9 cellular contexts compared by ENCODE assay signal in the genomic region with DNA sequence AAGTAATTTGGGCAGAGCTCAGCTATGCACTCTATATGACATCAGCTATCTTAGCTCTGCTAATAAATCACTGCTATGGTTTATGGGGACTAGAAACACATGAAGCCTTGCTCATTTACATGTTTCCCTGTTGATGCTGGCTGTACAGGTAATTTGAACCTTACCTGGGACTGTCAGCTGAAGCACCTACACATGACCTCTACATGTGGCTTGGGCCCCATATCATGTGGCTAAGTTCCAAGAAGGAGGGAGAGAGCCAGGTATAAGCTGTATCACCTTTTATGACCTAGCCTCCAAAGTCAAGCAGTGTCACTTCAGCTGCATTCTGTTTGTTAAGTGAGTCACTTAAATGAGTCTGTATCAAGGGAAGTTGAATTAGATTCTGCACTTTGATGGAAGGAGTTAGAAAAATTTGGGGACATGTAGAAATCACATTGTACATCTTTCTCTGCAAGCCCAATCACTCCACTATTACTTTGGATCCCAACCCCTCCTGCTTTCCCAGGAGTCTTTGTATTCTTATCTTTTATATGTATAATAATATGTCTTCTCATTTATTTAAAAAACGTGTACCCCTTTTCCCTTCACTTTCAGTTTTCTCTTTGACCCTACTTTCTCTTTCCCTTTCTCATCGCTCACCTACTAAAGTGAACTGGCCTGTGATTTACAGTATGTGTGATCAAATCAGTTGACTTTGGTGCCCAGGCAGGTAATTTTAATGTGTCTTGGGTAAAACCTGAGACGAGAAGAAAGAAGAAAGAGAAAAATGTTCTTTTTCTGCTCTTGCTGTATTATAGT. TPM values are rescaled to one million over a fixed set of nuclear protein-coding genes. Genes with fewer than 3 reads are reported as not detected.
DNase-seq lines count a peak whose midpoint lies in the region; ATAC-seq and TF ChIP-seq lines count a peak whose summit lies in the region.
"Had no signal": no experiment of that assay in that cellular context is flagged by ENCODE, and none has a peak within 500 bp of the region (broad histone marks: within the 10 kb centered on the region; RNA-seq: fewer than 3 reads in every experiment).

No MANE protein-coding gene starts in this region.

- TF ChIP-seq POLR2A in lower leg skin (IDR thresholded peaks at IDR 0.05), result no peak

- H3K9me3 Mint-ChIP-seq in activated CD4-positive, alpha-beta T cell treated with anti-CD3 and anti-CD28 coated beads for 36 hours (ENCODE audit: low read depth), result no peaks in the 10 kb centered on the region
- H3K9me3 Mint-ChIP-seq in T-cell, result peaks cover 0 to 1% (median 0%) of the 10 kb centered on the region in 3 donors
- H3K9me3 Mint-ChIP-seq in natural killer cell treated with Interleukin-12 subunit alpha and Interleukin-12 subunit beta and Interleukin-15 and Interleukin-18, amount 100 ng/mL, for 72 hours, result peaks cover 5% of the 10 kb centered on the region

- ATAC-seq in activated CD4-positive, alpha-beta T cell treated with anti-CD3 and anti-CD28 coated beads for 36 hours, result peak; percentile 52
- ATAC-seq in HG02678 (IDR thresholded peaks at IDR 0.05; ENCODE audit: unreplicated experiment) (peak; percentile 75), T-cell (replicated peaks in 1 of 4) (peak; percentile 71 to 81 (median 75))
- ATAC-seq in natural killer cell treated with Interleukin-12 subunit alpha and Interleukin-12 subunit beta and Interleukin-15 and Interleukin-18, amount 100 ng/mL, for 72 hours, result peak; percentile 53 to 78

- H3K27ac Mint-ChIP-seq in activated CD4-positive, alpha-beta T cell treated with anti-CD3 and anti-CD28 coated beads for 36 hours, result peak overlapping the region; percentile 75
- peak overlapping the region; percentile 55 to 94 for H3K27ac Mint-ChIP-seq in T-cell
- peak overlapping the region; percentile 0 to 2 for H3K27ac Mint-ChIP-seq in natural killer cell treated with Interleukin-12 subunit alpha and Interleukin-12 subunit beta and Interleukin-15 and Interleukin-18, amount 100 ng/mL, for 72 hours

- DNase-seq in activated CD4-positive, alpha-beta T cell treated with anti-CD3 and anti-CD28 coated beads for 36 hours, result peak; percentile 10
- DNase-seq in activated CD4-positive, alpha-beta T cell treated with anti-CD3 and anti-CD28 coated beads for 1 hour, result no peak
- DNase-seq in T-cell, result peak in 1 of 34 experiments; percentile 4
- DNase-seq in natural killer cell treated with Interleukin-12 subunit alpha and Interleukin-12 subunit beta and Interleukin-15 and Interleukin-18, amount 100 ng/mL, for 72 hours (ENCODE audit: low spot score), result no peak
- DNase-seq in lower leg skin (ENCODE audit: low spot score in 2 of 2), result no peak
- DNase-seq in SKM-1 (lab: John Stamatoyannopoulos, UW; ENCODE audit: unreplicated experiment), result no peak
- DNase-seq in hypothalamus (lab: John Stamatoyannopoulos, UW), result no peak
- DNase-seq: BE2C had no signal

- CTCF ChIA-PET in activated CD4-positive, alpha-beta T cell treated with anti-CD3 and anti-CD28 coated beads for 36 hours (lab: Charles Lee), result interaction anchor here (0.7 to 2.7 kb wide), 5 partner anchors 8 to 51 kb away, joined by 3 to 8 read pairs (median 4); no protein-coding TSS in a partner anchor
- CTCF ChIA-PET in T-cell (lab: Charles Lee), result interaction anchor here (0.6 to 1.3 kb wide), 6 partner anchors 15 to 1169 kb away, joined by 3 to 4 read pairs (median 4); a partner anchor contains a TSS

- peaks cover 32% of the 10 kb centered on the region for H3K4me1 Mint-ChIP-seq in activated CD4-positive, alpha-beta T cell treated with anti-CD3 and anti-CD28 coated beads for 36 hours
- H3K4me1 Mint-ChIP-seq in T-cell, result peaks cover 20 to 36% (median 26%) of the 10 kb centered on the region in 3 donors
- H3K4me1 Mint-ChIP-seq in natural killer cell treated with Interleukin-12 subunit alpha and Interleukin-12 subunit beta and Interleukin-15 and Interleukin-18, amount 100 ng/mL, for 72 hours (ENCODE audit: low read depth in 2 of 2), result peaks cover 16 to 24% of the 10 kb centered on the region in 2 donors

- 71 to 72% methylated on average over 3 of the region's 3 CpGs for WGBS in lower leg skin, 2 donors

- H3K4me3 ChIP-seq in lower leg skin (ENCODE audit: low read depth, poor library complexity, severe bottlenecking), result no peak overlapping the region

- POLR2A ChIA-PET in activated CD4-positive, alpha-beta T cell treated with anti-CD3 and anti-CD28 coated beads for 36 hours (lab: Charles Lee), result interaction anchor here (0.6 kb wide), 1 partner anchor 130 kb away, joined by 3 read pairs; no protein-coding TSS in a partner anchor
- POLR2A ChIA-PET in T-cell (lab: Charles Lee), result interaction anchor here (0.5 to 1.1 kb wide), 5 partner anchors 10 to 450 kb away, joined by 3 to 5 read pairs (median 3); no protein-coding TSS in a partner anchor

- TF ChIP-seq CTCF in lower leg skin (IDR thresholded peaks at IDR 0.05), result no peak

- H3K36me3 Mint-ChIP-seq in activated CD4-positive, alpha-beta T cell treated with anti-CD3 and anti-CD28 coated beads for 36 hours (ENCODE audit: low read depth), result peaks cover 2% of the 10 kb centered on the region
- peaks cover 2% of the 10 kb centered on the region for H3K36me3 Mint-ChIP-seq in T-cell
- no peaks in the 10 kb centered on the region for H3K36me3 Mint-ChIP-seq in natural killer cell treated with Interleukin-12 subunit alpha and Interleukin-12 subunit beta and Interleukin-15 and Interleukin-18, amount 100 ng/mL, for 72 hours

- H3K27me3 Mint-ChIP-seq in activated CD4-positive, alpha-beta T cell treated with anti-CD3 and anti-CD28 coated beads for 36 hours, result no peaks in the 10 kb centered on the region
- no peaks in the 10 kb centered on the region for H3K27me3 Mint-ChIP-seq in T-cell
- no peaks in the 10 kb centered on the region for H3K27me3 Mint-ChIP-seq in natural killer cell treated with Interleukin-12 subunit alpha and Interleukin-12 subunit beta and Interleukin-15 and Interleukin-18, amount 100 ng/mL, for 72 hours

- H3K4me3 Mint-ChIP-seq in activated CD4-positive, alpha-beta T cell treated with anti-CD3 and anti-CD28 coated beads for 36 hours, result peak overlapping the region; percentile 50
- H3K4me3 Mint-ChIP-seq in T-cell, result peak overlapping the region; percentile 64 to 71 (median 66)
- peak overlapping the region; percentile 71 for H3K4me3 Mint-ChIP-seq in natural killer cell treated with Interleukin-12 subunit alpha and Interleukin-12 subunit beta and Interleukin-15 and Interleukin-18, amount 100 ng/mL, for 72 hours

- intact Hi-C loops in activated CD4-positive, alpha-beta T cell treated with anti-CD3 and anti-CD28 coated beads for 36 hours (cut with DNase I, micrococcal nuclease), result loop anchor here (2.0 to 5.0 kb wide), 2 partner anchors 14 to 67 kb away; no protein-coding TSS in a partner anchor
- intact Hi-C loops in lower leg skin (cut with DNase I; ENCODE audit: low total_unique reads), result no loop called here

RNA-seq across cellular contexts. Expression of a gene that starts 53.4 kb away (rescaled TPM):
- 10 to 100 TPM; 22.2 to 25.5 TPM for total RNA-seq in activated CD4-positive, alpha-beta T cell treated with anti-CD3 and anti-CD28 coated beads for 36 hours
- total RNA-seq in T-cell, result 100 to 1,000 TPM; 101 to 119 (median 109) TPM
- total RNA-seq in natural killer cell treated with Interleukin-12 subunit alpha and Interleukin-12 subunit beta and Interleukin-15 and Interleukin-18, amount 100 ng/mL, for 72 hours, result 10 to 100 TPM; 46.6 to 65.9 TPM
- total RNA-seq in lower leg skin, result 10 to 100 TPM in 1 of 4 donors, 1 to 10 TPM in 3; 4.4 to 12.3 (median 5.7) TPM

Comparison
In these comparisons a context has a peak if more than half of its experiments do, and no peak if none do; other contexts are left out.
1. H3K27ac Mint-ChIP-seq: peak in every context shown above with its lines; median percentile 75 in activated CD4-positive, alpha-beta T cell treated with anti-CD3 and anti-CD28 coated beads for 36 hours; 74 in T-cell; 1 in natural killer cell treated with Interleukin-12 subunit alpha and Interleukin-12 subunit beta and Interleukin-15 and Interleukin-18, amount 100 ng/mL, for 72 hours.